ENCODE assay signal across 12 cellular contexts in genomic region chr5:62689599-62690368, GRCh38.
DNase-seq lines count a peak whose midpoint lies in the region; ATAC-seq and TF ChIP-seq lines count a peak whose summit lies in the region.
"Had no signal": no experiment of that assay in that cellular context is flagged by ENCODE, and none has a peak within 500 bp of the region (broad histone marks: within the 10 kb centered on the region; RNA-seq: fewer than 3 reads in every experiment).

No MANE protein-coding gene starts in this region.

- no peaks in the 10 kb centered on the region for H3K27me3 ChIP-seq in left lung
- H3K27me3 ChIP-seq: ovary had no signal

- ATAC-seq in GM19463 (IDR thresholded peaks at IDR 0.05; ENCODE audit: unreplicated experiment): peak; percentile 43
- ATAC-seq in left lung: peak; percentile 53
- ATAC-seq in GM18517 (IDR thresholded peaks at IDR 0.05; ENCODE audit: unreplicated experiment): no peak
- no peak for ATAC-seq in naive thymus-derived CD8-positive, alpha-beta T cell

- peak overlapping the region in 1 of 2 donors; percentile 69 for H3K27ac ChIP-seq in left lung
- H3K27ac ChIP-seq: VCaP had no signal

- peaks cover 21% of the 10 kb centered on the region for H3K4me1 Mint-ChIP-seq in CD14-positive monocyte
- H3K4me1 Mint-ChIP-seq in naive thymus-derived CD8-positive, alpha-beta T cell: peaks cover 0 to 7% (median 3%) of the 10 kb centered on the region in 4 donors

- peak overlapping the region; percentile 79 to 94 for H3K4me3 Mint-ChIP-seq in CD14-positive monocyte
- H3K4me3 Mint-ChIP-seq in naive thymus-derived CD8-positive, alpha-beta T cell: peak overlapping the region in 4 of 10 donors; percentile 38 to 71 (median 46)

- DNase-seq in CD14-positive monocyte (ENCODE audit: low spot score) (no peak), NOMO-1 (lab: John Stamatoyannopoulos, UW; ENCODE audit: unreplicated experiment in 2 of 2) (peak; percentile 69 to 91), left lung (no peak), H4 (ENCODE audit: low spot score) (no peak), NCI-H1694 treated with DMSO at 0.1 percent for 48 hours (lab: John Stamatoyannopoulos, UW) (no peak)
- DNase-seq in naive thymus-derived CD8-positive, alpha-beta T cell: no peak
- DNase-seq: DMS79, NCI-H510A, ovary had no signal

- H3K27ac Mint-ChIP-seq in CD14-positive monocyte: peak overlapping the region; percentile 89 to 94 (median 91)
- peak overlapping the region in 2 of 10 donors; percentile 8 to 57 for H3K27ac Mint-ChIP-seq in naive thymus-derived CD8-positive, alpha-beta T cell

- H3K4me3 ChIP-seq in left lung: peak overlapping the region in 1 of 2 donors; percentile 16
- H3K4me3 ChIP-seq: ovary had no signal

- no peaks in the 10 kb centered on the region for H3K36me3 Mint-ChIP-seq in CD14-positive monocyte
- peaks cover 0 to 5% (median 0%) of the 10 kb centered on the region in 3 donors for H3K36me3 Mint-ChIP-seq in naive thymus-derived CD8-positive, alpha-beta T cell

- H3K9me3 ChIP-seq in left lung: no peaks in the 10 kb centered on the region
- H3K9me3 ChIP-seq: ovary had no signal

- H3K27me3 Mint-ChIP-seq in CD14-positive monocyte (ENCODE audit: low read depth in 3 of 3): no peaks in the 10 kb centered on the region
- peaks cover 0 to 3% (median 0%) of the 10 kb centered on the region in 5 donors for H3K27me3 Mint-ChIP-seq in naive thymus-derived CD8-positive, alpha-beta T cell

- TF ChIP-seq CTCF in CD14-positive monocyte (IDR thresholded peaks at IDR 0.05) (no peak), left lung (IDR thresholded peaks at IDR 0.05) (no peak)

- peaks cover 0 to 8% (median 3%) of the 10 kb centered on the region in 7 donors for H3K9me3 Mint-ChIP-seq in CD14-positive monocyte
- H3K9me3 Mint-ChIP-seq in naive thymus-derived CD8-positive, alpha-beta T cell: peaks cover 0 to 18% (median 3%) of the 10 kb centered on the region in 9 donors

- intact Hi-C loops in CD14-positive monocyte (cut with micrococcal nuclease) (no loop called here), left lung (cut with DNase I) (no loop called here)

- H3K4me1 ChIP-seq in left lung: peaks cover 0 to 17% of the 10 kb centered on the region in 2 donors

- no peaks in the 10 kb centered on the region for H3K36me3 ChIP-seq in left lung
- H3K36me3 ChIP-seq: ovary had no signal

- POLR2A ChIA-PET in naive thymus-derived CD8-positive, alpha-beta T cell (lab: Charles Lee): no interaction called here

Comparison
In these comparisons a context has a peak if more than half of its experiments do, and no peak if none do; other contexts are left out.
1. DNase-seq: peak in NOMO-1 (2 of 2); none in CD14-positive monocyte (single experiment), left lung (0 of 2), naive thymus-derived CD8-positive, alpha-beta T cell (0 of 10), H4 (single experiment) and NCI-H1694 treated with DMSO at 0.1 percent for 48 hours (single experiment).
2. ATAC-seq: peak in GM19463 (single experiment) and left lung (single experiment); none in GM18517 (single experiment) and naive thymus-derived CD8-positive, alpha-beta T cell (0 of 2).